ENCODE assay signal across 8 cellular contexts in the genomic region with DNA sequence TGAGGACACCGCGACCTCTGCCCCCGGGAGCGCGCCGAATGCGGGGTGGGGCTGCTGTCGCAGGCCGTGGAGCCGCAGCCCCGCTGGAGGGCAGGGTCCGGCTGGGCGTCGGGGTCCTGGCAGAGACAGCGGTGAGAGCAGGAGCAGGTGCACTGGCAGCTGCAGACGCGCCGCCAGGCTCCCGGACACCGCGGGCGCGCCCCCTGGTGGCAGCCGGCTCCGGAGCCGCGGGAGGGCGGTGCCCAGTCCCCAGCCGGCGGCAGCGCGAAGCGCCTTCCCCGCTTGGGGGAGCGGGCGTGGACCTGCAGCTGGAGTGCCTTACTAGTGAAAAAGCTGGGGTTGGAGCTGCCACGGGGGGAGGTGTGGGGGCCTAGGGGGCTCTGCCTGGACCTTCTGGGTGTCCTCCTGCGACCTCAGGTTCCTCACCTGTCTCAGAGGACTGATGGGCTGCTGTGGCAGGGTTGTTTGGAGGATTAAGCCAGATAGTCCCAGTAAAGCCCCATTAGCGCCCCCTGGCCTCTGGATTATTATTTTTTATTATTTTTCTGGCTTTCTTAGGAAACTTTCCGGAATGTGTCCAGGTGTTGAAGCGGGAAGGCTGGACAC.
DNase-seq lines count a peak whose midpoint lies in the region; ATAC-seq and TF ChIP-seq lines count a peak whose summit lies in the region.
"Not testable (repeated sequence)": the region's sequence is repeated elsewhere in the genome, so short reads cannot be mapped to it uniquely, and the experiment has no call there.

No MANE protein-coding gene starts in this region.

- H3K27me3 ChIP-seq in fibroblast of lung (ENCODE audit: control insufficient read depth, insufficient read depth, low read length), result not testable (repeated sequence)

- not testable (repeated sequence) for H3K4me1 ChIP-seq in fibroblast of lung (ENCODE audit: control insufficient read depth, extremely low read depth, insufficient read depth, low read length)

- not testable (repeated sequence) for H3K4me1 Mint-ChIP-seq in Calu3 (ENCODE audit: low read depth, unreplicated experiment); activated T-helper 2 cell treated with anti-CD3 and anti-CD28 coated beads, Interferon-gamma antibody, Interleukin-2, Interleukin-4, amounts not matched to agents 10 μg/mL and 5 μg/mL and 100 μg/mL, durations not matched to agents 14 hours and 24 hours and 36 hours (ENCODE audit: low read depth); naive thymus-derived CD8-positive, alpha-beta T cell

- H3K27ac ChIP-seq in fibroblast of lung (ENCODE audit: insufficient read depth, low read length), result not testable (repeated sequence)

- peak; percentile 75 for TF ChIP-seq CTCF in Calu3 (IDR thresholded peaks at IDR 0.05; ENCODE audit: unreplicated experiment)
- peak; percentile 22 to 48 for TF ChIP-seq CTCF in fibroblast of lung (conservative IDR thresholded peaks at IDR 0.05 in 1 of 2, IDR thresholded peaks at IDR 0.05 in 1 of 2; ENCODE audit: low read depth in 1 of 2, low read length in 2 of 2)

- H4K20me1 ChIP-seq in fibroblast of lung (ENCODE audit: control insufficient read depth, extremely low read depth, insufficient read depth, low read length), result not testable (repeated sequence)

- BruUV-seq in Calu3 (replicated peaks; lab: Mats Ljungman, UMichigan), result not testable (repeated sequence)

- peak; percentile 98 for ATAC-seq in GM21390 (IDR thresholded peaks at IDR 0.05; ENCODE audit: unreplicated experiment)
- ATAC-seq in naive thymus-derived CD8-positive, alpha-beta T cell, result peak; percentile 84 to 90

- not testable (repeated sequence) for H3K9ac ChIP-seq in fibroblast of lung (ENCODE audit: insufficient read depth, low read length)

- H3K36me3 ChIP-seq in fibroblast of lung (ENCODE audit: control insufficient read depth, insufficient read depth, low read length), result not testable (repeated sequence)

- not testable (repeated sequence) for H3K36me3 Mint-ChIP-seq in Calu3 (ENCODE audit: insufficient read depth, unreplicated experiment); activated T-helper 2 cell treated with anti-CD3 and anti-CD28 coated beads, Interferon-gamma antibody, Interleukin-2, Interleukin-4, amounts not matched to agents 10 μg/mL and 5 μg/mL and 100 μg/mL, durations not matched to agents 14 hours and 24 hours and 36 hours (ENCODE audit: low read depth); naive thymus-derived CD8-positive, alpha-beta T cell

- intact Hi-C loops in Calu3 (cut with micrococcal nuclease; ENCODE audit: unreplicated experiment), result loop anchor here (1.0 to 10.0 kb wide), 2 partner anchors 128 to 647 kb away; no protein-coding TSS in a partner anchor
- intact Hi-C loops in activated T-helper 2 cell treated with anti-CD3 and anti-CD28 coated beads, Interferon-gamma antibody, Interleukin-2, Interleukin-4, amounts not matched to agents 10 μg/mL and 5 μg/mL and 100 μg/mL, durations not matched to agents 14 hours and 24 hours and 36 hours (cut with micrococcal nuclease), result loop anchor here (2.0 kb wide), 1 partner anchor 647 kb away; no protein-coding TSS in a partner anchor

- CTCF ChIA-PET in Calu3 (lab: Charles Lee), result interaction anchor here (1.0 to 1.2 kb wide), 4 partner anchors 120 to 646 kb away, joined by 3 to 14 read pairs (median 5); no protein-coding TSS in a partner anchor

- DNase-seq in Calu3 (peak; percentile 90), HK-2 (ENCODE audit: unreplicated experiment) (peak; percentile 80), RPMI7951 (ENCODE audit: low read depth) (peak; percentile 59), fibroblast of lung (ENCODE audit: low read depth in 2 of 2) (peak; percentile 48 to 50)
- peak; percentile 65 for DNase-seq in activated T-helper 2 cell treated with anti-CD3 and anti-CD28 coated beads, Interferon-gamma antibody, Interleukin-2, Interleukin-4, amounts not matched to agents 10 μg/mL and 5 μg/mL and 100 μg/mL, durations not matched to agents 14 hours and 24 hours and 36 hours (ENCODE audit: low spot score)
- peak; percentile 41 to 85 (median 76) for DNase-seq in naive thymus-derived CD8-positive, alpha-beta T cell
- peak; percentile 54 to 55 for DNase-seq in stimulated activated CD8-positive, alpha-beta memory T cell treated with anti-CD3 and anti-CD28 coated beads, Interleukin-7, amount 100 ng/mL, for 1 hour (ENCODE audit: low read depth in 2 of 2)

- H3K79me2 ChIP-seq in fibroblast of lung (ENCODE audit: control insufficient read depth, insufficient read depth, low read length), result not testable (repeated sequence)

- not testable (repeated sequence) for H3K27me3 Mint-ChIP-seq in Calu3 (ENCODE audit: unreplicated experiment)
- H3K27me3 Mint-ChIP-seq in activated T-helper 2 cell treated with anti-CD3 and anti-CD28 coated beads, Interferon-gamma antibody, Interleukin-2, Interleukin-4, amounts not matched to agents 10 μg/mL and 5 μg/mL and 100 μg/mL, durations not matched to agents 14 hours and 24 hours and 36 hours (ENCODE audit: low read depth), result peaks cover 10% of the 10 kb centered on the region
- H3K27me3 Mint-ChIP-seq in naive thymus-derived CD8-positive, alpha-beta T cell, result peaks cover 4 to 12% (median 8%) of the 10 kb centered on the region in 5 donors

- H3K9me3 ChIP-seq in fibroblast of lung (ENCODE audit: control insufficient read depth, insufficient read depth, low read depth, low read length), result not testable (repeated sequence)

- H3K9me3 Mint-ChIP-seq in Calu3 (ENCODE audit: low read depth, unreplicated experiment); activated T-helper 2 cell treated with anti-CD3 and anti-CD28 coated beads, Interferon-gamma antibody, Interleukin-2, Interleukin-4, amounts not matched to agents 10 μg/mL and 5 μg/mL and 100 μg/mL, durations not matched to agents 14 hours and 24 hours and 36 hours; naive thymus-derived CD8-positive, alpha-beta T cell: not testable (repeated sequence)

- POLR2A ChIA-PET in naive thymus-derived CD8-positive, alpha-beta T cell (lab: Charles Lee), result interaction anchor here (0.6 kb wide), 1 partner anchor 642 kb away, joined by 5 read pairs; no protein-coding TSS in a partner anchor

- not testable (repeated sequence) for H3K27ac Mint-ChIP-seq in Calu3 (ENCODE audit: unreplicated experiment); activated T-helper 2 cell treated with anti-CD3 and anti-CD28 coated beads, Interferon-gamma antibody, Interleukin-2, Interleukin-4, amounts not matched to agents 10 μg/mL and 5 μg/mL and 100 μg/mL, durations not matched to agents 14 hours and 24 hours and 36 hours
- peak overlapping the region in 3 of 10 donors; percentile 46 to 69 (median 48) for H3K27ac Mint-ChIP-seq in naive thymus-derived CD8-positive, alpha-beta T cell

- H3K4me3 Mint-ChIP-seq in Calu3 (ENCODE audit: low read depth, unreplicated experiment), result peak overlapping the region; percentile 54
- peak overlapping the region; percentile 39 for H3K4me3 Mint-ChIP-seq in activated T-helper 2 cell treated with anti-CD3 and anti-CD28 coated beads, Interferon-gamma antibody, Interleukin-2, Interleukin-4, amounts not matched to agents 10 μg/mL and 5 μg/mL and 100 μg/mL, durations not matched to agents 14 hours and 24 hours and 36 hours (ENCODE audit: low read depth)
- peak overlapping the region; percentile 66 to 88 (median 84) for H3K4me3 Mint-ChIP-seq in naive thymus-derived CD8-positive, alpha-beta T cell

- H3K4me2 ChIP-seq in fibroblast of lung (ENCODE audit: extremely low read depth, insufficient read depth, low read length), result not testable (repeated sequence)

- peak overlapping the region in 2 of 4 experiments; percentile 60 to 62 for H3K4me3 ChIP-seq in fibroblast of lung (replicated peaks in 1 of 4; ENCODE audit: control extremely low read depth in 1 of 4, insufficient read depth in 1 of 4, low read depth in 3 of 4, low read length in 4 of 4)

- H2AFZ ChIP-seq in fibroblast of lung (ENCODE audit: low read length), result peak overlapping the region; percentile 57
